Comparison of ENCODE assay signal across 15 cellular contexts in genomic region chr5:181045857-181046256, GRCh38. TPM values are rescaled to one million over a fixed set of nuclear protein-coding genes. Genes with fewer than 3 reads are reported as not detected.
DNase-seq lines count a peak whose midpoint lies in the region; FAIRE-seq and TF ChIP-seq lines count a peak whose summit lies in the region.
"Not testable (repeated sequence)": the region's sequence is repeated elsewhere in the genome, so short reads cannot be mapped to it uniquely, and the experiment has no call there.
"Had no signal": no experiment of that assay in that cellular context is flagged by ENCODE, and none has a peak within 500 bp of the region (broad histone marks: within the 10 kb centered on the region; RNA-seq: fewer than 3 reads in every experiment).

No MANE protein-coding gene starts in this region.

- not testable (repeated sequence) for H2BK120ac ChIP-seq in H1 (replicated peaks; ENCODE audit: low read depth, low read length)

- DNase-seq in OCI-LY7 (ENCODE audit: low spot score); H1 (ENCODE audit: low read depth in 1 of 2, low spot score in 2 of 2); left ventricle myocardium inferior: not testable (repeated sequence)
- peak; percentile 52 for DNase-seq in activated CD8-positive, alpha-beta memory T cell treated with anti-CD3 and anti-CD28 coated beads for 24 hours
- DNase-seq in mesenteric fat pad (ENCODE audit: low spot score) (peak; percentile 80), ureter (ENCODE audit: low spot score) (peak; percentile 41)

- peak overlapping the region; percentile 39; the same call in 1 of the 2 replicates for H2AFZ ChIP-seq in OCI-LY7 (ENCODE audit: low read length)
- H2AFZ ChIP-seq in H1 (ENCODE audit: low read length), result not testable (repeated sequence)

- not testable (repeated sequence) for H3K27ac ChIP-seq in BLaER1; H1 (ENCODE audit: low read depth, low read length)
- H3K27ac ChIP-seq in OCI-LY7 (ENCODE audit: low read depth, low read length, poor library complexity, severe bottlenecking), result peak overlapping the region; percentile 84
- peak overlapping the region; percentile 88 for H3K27ac ChIP-seq in left ventricle myocardium inferior (replicated peaks)
- peak overlapping the region; percentile 19 for H3K27ac ChIP-seq in skeletal muscle tissue (ENCODE audit: low read depth, low read length)

- TF ChIP-seq CTCF in OCI-LY7 (conservative IDR thresholded peaks at IDR 0.05; ENCODE audit: low read length); H1 (IDR thresholded peaks at IDR 0.05; ENCODE audit: control extremely low read depth in 1 of 3, insufficient read depth in 1 of 3, low read depth in 1 of 3, low read length in 3 of 3); left ventricle myocardium inferior (IDR thresholded peaks at IDR 0.05; ENCODE audit: borderline replicate concordance): not testable (repeated sequence)

- H3K79me1 ChIP-seq in H1 (ENCODE audit: low read depth, low read length), result not testable (repeated sequence)

- FAIRE-seq in H1 (lab: Jason Lieb, UNC), result not testable (repeated sequence)

- H3K9me2 ChIP-seq in OCI-LY7 (ENCODE audit: insufficient read depth, low read length), result not testable (repeated sequence)

- H3K14ac ChIP-seq in H1 (ENCODE audit: insufficient read length), result not testable (repeated sequence)

- not testable (repeated sequence) for H3K9me3 ChIP-seq in BLaER1; OCI-LY7 (ENCODE audit: low read length); H1 (ENCODE audit: insufficient read depth in 2 of 2, low read depth in 1 of 2, low read length in 1 of 2); left ventricle myocardium inferior (replicated peaks); skeletal muscle tissue (ENCODE audit: control insufficient read depth in 3 of 3, low read length in 3 of 3)

- H3K23me2 ChIP-seq in H1 (ENCODE audit: low read depth, low read length), result not testable (repeated sequence)

- not testable (repeated sequence) for TF ChIP-seq RAD21 in H1 (IDR thresholded peaks at IDR 0.05 in 1 of 2, conservative IDR thresholded peaks at IDR 0.05 in 1 of 2; ENCODE audit: low read depth in 2 of 2, low read length in 2 of 2)

- not testable (repeated sequence) for TF ChIP-seq POLR2A in H1 (IDR thresholded peaks at IDR 0.05; ENCODE audit: control extremely low read depth in 1 of 2, low read depth in 2 of 2, low read length in 2 of 2)

- H3K4ac ChIP-seq in H1 (replicated peaks; ENCODE audit: insufficient read length, low read depth, low read length), result not testable (repeated sequence)

- CTCF ChIA-PET in OCI-LY7 (lab: Charles Lee; ENCODE audit: unreplicated experiment); H1 (lab: Charles Lee; ENCODE audit: partially characterized antibody): not testable (repeated sequence)

- not testable (repeated sequence) for H4K91ac ChIP-seq in H1 (replicated peaks; ENCODE audit: insufficient read length, low read length)

- not testable (repeated sequence) for H2BK20ac ChIP-seq in H1 (ENCODE audit: low read length)

- not testable (repeated sequence) for H4K8ac ChIP-seq in H1 (ENCODE audit: extremely low read depth, insufficient read depth, low read length)

- not testable (repeated sequence) for H3K36me3 ChIP-seq in BLaER1; OCI-LY7 (ENCODE audit: insufficient read depth, low read length); H1 (ENCODE audit: control insufficient read depth in 2 of 4, insufficient read depth in 4 of 4, low read length in 3 of 4); left ventricle myocardium inferior; skeletal muscle tissue (ENCODE audit: control insufficient read depth in 3 of 3, insufficient read depth in 3 of 3, low read length in 3 of 3)

- H3K4me2 ChIP-seq in BLaER1 (peak overlapping the region; percentile 75), OCI-LY7 (ENCODE audit: low read length) (peak overlapping the region; percentile 83)
- not testable (repeated sequence) for H3K4me2 ChIP-seq in H1 (ENCODE audit: insufficient read depth in 1 of 2, low read depth in 2 of 2, low read length in 2 of 2)

- intact Hi-C loops in OCI-LY7 (cut with micrococcal nuclease; ENCODE audit: unreplicated experiment), result loop anchor here (2.0 kb wide), 1 partner anchor 185 kb away; the partner anchor contains the start of gene ZFP62
- intact Hi-C loops in left ventricle myocardium inferior (cut with micrococcal nuclease), result not testable (repeated sequence)

- H3K23ac ChIP-seq in H1 (ENCODE audit: insufficient read length), result not testable (repeated sequence)

- not testable (repeated sequence) for H3K79me2 ChIP-seq in OCI-LY7 (ENCODE audit: insufficient read depth, low read depth, low read length); H1 (ENCODE audit: control insufficient read depth in 1 of 2, insufficient read depth in 2 of 2, low read length in 2 of 2)

- POLR2A ChIA-PET in OCI-LY7 (lab: Charles Lee), result interaction anchor here (0.6 to 1.4 kb wide), 5 partner anchors 10 to 265 kb away, joined by 3 to 5 read pairs (median 3); partner anchors contain the start of gene ZFP62
- POLR2A ChIA-PET in H1 (lab: Charles Lee; ENCODE audit: partially characterized antibody), result not testable (repeated sequence)

- 40% methylated on average over 1 of the region's 1 CpG; no CpG with 5 or more reads in 1 of the 2 experiments for WGBS in H1 (ENCODE audit: extremely low coverage in 1 of 2, insufficient coverage in 1 of 2, insufficient read length in 1 of 2, insufficient replicate concordance in 2 of 2, low coverage in 1 of 2, low lambda C conversion rate in 2 of 2, missing lambda C conversion rate in 1 of 2), 2 experiments

- H2BK5ac ChIP-seq in H1 (ENCODE audit: low read depth, low read length), result not testable (repeated sequence)

- not testable (repeated sequence) for H3K56ac ChIP-seq in H1 (replicated peaks; ENCODE audit: insufficient read length, low read depth, low read length)

- H3K4me1 ChIP-seq in BLaER1 (peaks cover 65% of the 10 kb centered on the region), OCI-LY7 (ENCODE audit: insufficient read depth, low read length, poor library complexity, severe bottlenecking) (peaks cover 73% of the 10 kb centered on the region), left ventricle myocardium inferior (peaks cover 17% of the 10 kb centered on the region)
- H3K4me1 ChIP-seq in H1 (replicated peaks in 1 of 4; ENCODE audit: control insufficient read depth in 3 of 4, insufficient read depth in 4 of 4, low read length in 3 of 4); skeletal muscle tissue (ENCODE audit: control insufficient read depth in 3 of 3, insufficient read depth in 3 of 3, low read length in 3 of 3): not testable (repeated sequence)

- H4K5ac ChIP-seq in H1 (ENCODE audit: insufficient read length, low read depth, low read length), result not testable (repeated sequence)

- 0 out of 2 replicates have a peak overlapping the region, but pooled peaks have one; percentile 61 for H2BK15ac ChIP-seq in H1 (ENCODE audit: low read length)

- not testable (repeated sequence) for H3K18ac ChIP-seq in H1 (ENCODE audit: extremely low read depth, low read length)

- H2BK12ac ChIP-seq in H1 (ENCODE audit: low read depth, low read length), result not testable (repeated sequence)

- H3K9ac ChIP-seq in BLaER1; H1 (replicated peaks in 1 of 4; ENCODE audit: extremely low read depth in 1 of 4, low read depth in 3 of 4, low read length in 3 of 4); skeletal muscle tissue (ENCODE audit: low read depth in 1 of 3, low read length in 3 of 3): not testable (repeated sequence)

- not testable (repeated sequence) for BruUV-seq in OCI-LY7 (replicated peaks; lab: Mats Ljungman, UMichigan)

- H4K20me1 ChIP-seq in BLaER1; OCI-LY7 (ENCODE audit: insufficient read depth, low read length); H1 (replicated peaks in 1 of 2; ENCODE audit: control insufficient read depth in 1 of 2, insufficient read depth in 2 of 2, low read length in 2 of 2): not testable (repeated sequence)

- TF ChIP-seq EP300 in H1 (IDR thresholded peaks at IDR 0.05; ENCODE audit: borderline replicate concordance in 1 of 2, low read depth in 2 of 2, low read length in 2 of 2), result not testable (repeated sequence)

- H3K27me3 ChIP-seq in BLaER1, result not testable (repeated sequence)
- peaks cover 0 to 14% (median 5%) of the 10 kb centered on the region in 4 experiments; a peak in 4 of 7 replicates for H3K27me3 ChIP-seq in H1 (replicated peaks in 1 of 4; ENCODE audit: control insufficient read depth in 3 of 4, extremely low read depth in 1 of 4, insufficient read depth in 3 of 4, low read length in 3 of 4)
- peaks cover 86% of the 10 kb centered on the region for H3K27me3 ChIP-seq in left ventricle myocardium inferior (ENCODE audit: low read depth)
- H3K27me3 ChIP-seq in skeletal muscle tissue (ENCODE audit: control insufficient read depth in 3 of 3, insufficient read depth in 3 of 3, low read length in 3 of 3), result peaks cover 36 to 61% (median 40%) of the 10 kb centered on the region in 3 donors

- not testable (repeated sequence) for H2AK5ac ChIP-seq in H1 (ENCODE audit: low read depth, low read length)

- not testable (repeated sequence) for H3K4me3 ChIP-seq in BLaER1; H1 (ENCODE audit: extremely low read depth in 1 of 4, insufficient read depth in 2 of 4, low read depth in 3 of 4, low read length in 4 of 4); left ventricle myocardium inferior; skeletal muscle tissue (ENCODE audit: low read length in 3 of 3)
- peak overlapping the region; percentile 64 for H3K4me3 ChIP-seq in OCI-LY7 (ENCODE audit: low read depth, low read length, poor library complexity, severe bottlenecking)

RNA-seq across cellular contexts. Expression of gene BTNL9, which starts 5.8 kb away (rescaled TPM):
- total RNA-seq in OCI-LY7 (2014; rRNA removed; shearing (Covaris generic)), result 162 and 188 TPM in 2 replicates
- total RNA-seq in OCI-LY7 (2022), result 219 and 232 TPM in 2 replicates
- 0.65 and 0.89 TPM in 2 replicates for total RNA-seq in H1 (2021; fragmentation: NEBNext Ultra II Directional; extraction: Animal tissue kit (Norgen Biotek cat#: 25700))
- 0.23 and 0.46 TPM in 2 replicates for polyA plus RNA-seq in H1 (2011; rRNA removed)
- polyA plus RNA-seq in H1 (2011; cell fraction: cytosol; rRNA removed), result 0.62 TPM
- 0.97 TPM for polyA plus RNA-seq in H1 (2011; cell fraction: nucleus; rRNA removed)
- polyA plus RNA-seq in H1 (2012, experiment 1 of 2), result 0.56 to 1.2 TPM (median 0.60 TPM) in 3 of 4 replicates, not detected in the other
- polyA plus RNA-seq in H1 (2012, experiment 2 of 2), result 0.08 TPM
- 0.73 TPM for polyA plus RNA-seq in H1 (2013, experiment 1 of 2)
- polyA plus RNA-seq in H1 (2013, experiment 2 of 2), result 1.3 TPM
- 0.03 and 0.07 TPM in 2 replicates for polyA minus RNA-seq in H1 (2011; rRNA and poly(A)+ RNA removed)
- polyA minus RNA-seq in H1 (2011; cell fraction: cytosol; rRNA and poly(A)+ RNA removed), result not detected
- polyA minus RNA-seq in H1 (2011; cell fraction: nucleus; rRNA and poly(A)+ RNA removed), result 0.70 TPM
- 38.5 TPM for total RNA-seq in left ventricle myocardium inferior
- total RNA-seq in mesenteric fat pad, result 407 TPM
- total RNA-seq in skeletal muscle tissue, result 9.9 TPM
- 26.0 TPM for total RNA-seq in ureter
- total RNA-seq: CD8-positive, alpha-beta T cell had no signal
- polyA plus RNA-seq: BJ had no signal

RNA-seq across cellular contexts. Expression of gene BTNL3, which starts 57.2 kb away (rescaled TPM):
- not detected in 2 replicates for total RNA-seq in OCI-LY7 (2014; rRNA removed; shearing (Covaris generic))
- total RNA-seq in OCI-LY7 (2022) (not detected in 2 replicates), left ventricle myocardium inferior (not detected), mesenteric fat pad (0.29 TPM), skeletal muscle tissue (not detected), ureter (not detected)
- total RNA-seq in H1 (2021; fragmentation: NEBNext Ultra II Directional; extraction: Animal tissue kit (Norgen Biotek cat#: 25700)), result not detected in 2 replicates
- not detected in 2 replicates for polyA plus RNA-seq in H1 (2011; rRNA removed)
- not detected for polyA plus RNA-seq in H1 (2011; cell fraction: cytosol; rRNA removed)
- not detected for polyA plus RNA-seq in H1 (2011; cell fraction: nucleus; rRNA removed)
- polyA plus RNA-seq in H1 (2012, experiment 1 of 2), result not detected in 4 replicates
- polyA plus RNA-seq in H1 (2012, experiment 2 of 2), result not detected
- not detected for polyA plus RNA-seq in H1 (2013, experiment 1 of 2)
- not detected for polyA plus RNA-seq in H1 (2013, experiment 2 of 2)
- not detected in 2 replicates for polyA minus RNA-seq in H1 (2011; rRNA and poly(A)+ RNA removed)
- polyA minus RNA-seq in H1 (2011; cell fraction: cytosol; rRNA and poly(A)+ RNA removed), result not detected
- polyA minus RNA-seq in H1 (2011; cell fraction: nucleus; rRNA and poly(A)+ RNA removed), result not detected
- total RNA-seq: Calu3; CD8-positive, alpha-beta T cell; G401; GM12878; H9 had no signal
- polyA plus RNA-seq: A549, BJ had no signal
